Comparison of ENCODE assay signal across 1 cellular context in the genomic region with DNA sequence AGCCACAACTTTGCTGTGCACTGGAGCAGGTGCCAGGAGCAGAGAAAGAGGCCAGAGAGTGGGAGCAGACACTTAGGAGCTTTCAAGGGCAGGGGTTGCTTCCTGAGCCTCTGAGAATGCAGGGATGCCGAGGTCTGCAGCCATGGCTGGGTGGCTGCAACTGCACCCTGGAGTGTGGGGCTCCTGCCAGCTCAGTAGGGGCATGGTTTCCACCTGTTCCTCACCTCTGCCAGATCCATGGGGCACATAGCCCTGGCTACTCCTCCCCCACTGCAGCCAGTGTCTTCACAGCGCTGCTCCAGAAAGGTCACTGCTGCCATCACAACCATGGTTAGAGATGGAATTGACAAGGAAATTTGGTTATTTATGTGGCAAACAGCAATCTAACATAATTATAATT.
TF ChIP-seq lines count a peak whose summit lies in the region.

No MANE protein-coding gene starts in this region.

TF ChIP-seq in H1, 55 proteins besides CTCF, POLR2A, EP300 and RAD21:
- TF ChIP-seq ASH2L (IDR thresholded peaks at IDR 0.05; ENCODE audit: low read length): no peak
- TF ChIP-seq CTBP2 (IDR thresholded peaks at IDR 0.05; ENCODE audit: borderline replicate concordance, insufficient read depth, insufficient read length, low read length): no peak
- TF ChIP-seq SP4 (IDR thresholded peaks at IDR 0.05; ENCODE audit: low read length): no peak
- TF ChIP-seq SIRT6 (IDR thresholded peaks at IDR 0.05; ENCODE audit: low read length): no peak
- no peak for TF ChIP-seq EZH2 (IDR thresholded peaks at IDR 0.05; ENCODE audit: low read depth, low read length, severe bottlenecking)
- no peak for TF ChIP-seq RBBP5 (IDR thresholded peaks at IDR 0.05; ENCODE audit: borderline replicate concordance, low read depth, low read length)
- no peak for TF ChIP-seq MAFK (IDR thresholded peaks at IDR 0.05; ENCODE audit: low read depth, low read length)
- no peak for TF ChIP-seq BACH1 (IDR thresholded peaks at IDR 0.05; ENCODE audit: low read length)
- TF ChIP-seq, protein P1, sequence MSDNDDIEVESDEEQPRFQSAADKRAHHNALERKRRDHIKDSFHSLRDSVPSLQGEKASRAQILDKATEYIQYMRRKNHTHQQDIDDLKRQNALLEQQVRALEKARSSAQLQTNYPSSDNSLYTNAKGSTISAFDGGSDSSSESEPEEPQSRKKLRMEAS (IDR thresholded peaks at IDR 0.05): no peak
- no peak for TF ChIP-seq YY1 (IDR thresholded peaks at IDR 0.05; ENCODE audit: low read depth, low read length)
- TF ChIP-seq SP2 (IDR thresholded peaks at IDR 0.05; ENCODE audit: low read length): no peak
- TF ChIP-seq, protein P2, sequence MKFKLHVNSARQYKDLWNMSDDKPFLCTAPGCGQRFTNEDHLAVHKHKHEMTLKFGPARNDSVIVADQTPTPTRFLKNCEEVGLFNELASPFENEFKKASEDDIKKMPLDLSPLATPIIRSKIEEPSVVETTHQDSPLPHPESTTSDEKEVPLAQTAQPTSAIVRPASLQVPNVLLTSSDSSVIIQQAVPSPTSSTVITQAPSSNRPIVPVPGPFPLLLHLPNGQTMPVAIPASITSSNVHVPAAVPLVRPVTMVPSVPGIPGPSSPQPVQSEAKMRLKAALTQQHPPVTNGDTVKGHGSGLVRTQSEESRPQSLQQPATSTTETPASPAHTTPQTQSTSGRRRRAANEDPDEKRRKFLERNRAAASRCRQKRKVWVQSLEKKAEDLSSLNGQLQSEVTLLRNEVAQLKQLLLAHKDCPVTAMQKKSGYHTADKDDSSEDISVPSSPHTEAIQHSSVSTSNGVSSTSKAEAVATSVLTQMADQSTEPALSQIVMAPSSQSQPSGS (IDR thresholded peaks at IDR 0.05; ENCODE audit: low read length): no peak
- no peak for TF ChIP-seq CEBPB (IDR thresholded peaks at IDR 0.05; ENCODE audit: low read depth, low read length)
